8 cellular contexts compared by ENCODE assay signal in the genomic region with DNA sequence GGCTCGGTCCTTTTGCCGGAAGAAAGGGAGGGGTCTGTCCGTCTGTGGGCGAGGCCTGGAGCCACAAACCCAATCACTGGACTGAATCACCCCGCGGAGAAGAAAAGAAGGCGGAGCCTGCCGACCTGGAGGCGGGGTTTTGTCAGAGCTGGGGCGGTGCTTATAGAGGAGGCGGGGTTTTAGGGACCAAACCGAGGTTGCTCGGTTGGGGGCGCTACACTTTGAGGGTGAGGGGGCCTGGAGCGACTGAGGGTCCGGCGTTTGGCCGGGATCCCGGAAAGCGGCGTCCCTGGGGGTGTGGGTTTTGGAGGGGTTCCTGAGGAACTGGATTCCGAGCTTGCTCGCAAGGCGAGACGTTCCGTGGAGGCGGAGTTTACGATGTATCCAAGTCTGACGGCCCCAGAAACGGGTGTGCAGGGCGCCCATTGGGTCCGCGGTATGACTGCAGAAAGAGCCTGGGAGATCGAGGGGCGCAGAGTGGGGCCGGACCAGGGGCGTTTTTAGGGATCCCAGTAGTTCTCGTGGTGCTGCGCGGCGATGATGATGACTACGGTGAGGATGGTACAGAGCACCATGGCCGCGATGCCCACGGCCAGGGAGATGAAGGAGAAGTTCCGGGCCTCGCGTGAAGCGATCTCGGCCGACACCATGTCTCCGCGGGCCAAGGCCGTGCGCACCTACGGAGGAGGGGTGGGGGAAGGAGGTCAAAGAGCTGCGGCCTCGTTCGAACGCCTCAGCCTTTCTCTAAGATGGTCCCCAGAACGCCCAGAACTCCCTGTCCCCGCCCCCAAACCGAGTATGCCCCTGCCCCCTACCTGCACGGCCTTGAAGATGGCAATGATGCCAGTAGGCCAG. TPM values are rescaled to one million over a fixed set of nuclear protein-coding genes. Genes with fewer than 3 reads are reported as not detected.
DNase-seq lines count a peak whose midpoint lies in the region; ATAC-seq and TF ChIP-seq lines count a peak whose summit lies in the region.

No MANE protein-coding gene starts in this region.

- H3K36me3 Mint-ChIP-seq in IgD-negative memory B cell, result no peaks in the 10 kb centered on the region

- peaks cover 0 to 4% (median 0%) of the 10 kb centered on the region in 3 donors for H3K9me3 Mint-ChIP-seq in IgD-negative memory B cell

- intact Hi-C loops in Right ventricle myocardium superior (cut with DNase I), result no loop called here

- peak overlapping the region; percentile 15 to 43 (median 25) for H3K4me3 ChIP-seq in skin epidermis

- H3K27ac ChIP-seq in skin epidermis, result peak overlapping the region in 7 of 21 experiments; percentile 5 to 59 (median 44)

- H3K27me3 Mint-ChIP-seq in IgD-negative memory B cell, result peaks cover 50% of the 10 kb centered on the region

- peak; percentile 89 to 90 for DNase-seq in activated T-cell treated with anti-CD3 and anti-CD28 coated beads, Interleukin-2, amount 50 U/mL, for 48 hours
- DNase-seq in Right ventricle myocardium superior, result peak; percentile 76
- no peak for DNase-seq in NCI-H2227 treated with DMSO at 0.1 percent for 48 hours (lab: John Stamatoyannopoulos, UW)
- DNase-seq in DMS153 (lab: John Stamatoyannopoulos, UW), result no peak
- no peak for DNase-seq in GM10266 (ENCODE audit: extremely low spot score)

- H3K4me1 Mint-ChIP-seq in IgD-negative memory B cell, result peaks cover 12 to 18% (median 13%) of the 10 kb centered on the region in 3 donors

- peak overlapping the region; percentile 44 to 85 (median 68) for H3K4me3 Mint-ChIP-seq in IgD-negative memory B cell

- no peak for TF ChIP-seq CTCF in GM10266 (IDR thresholded peaks at IDR 0.05; ENCODE audit: control insufficient read depth, insufficient read depth, low read depth, missing control alignments)

- ATAC-seq in Right ventricle myocardium superior (ENCODE audit: poor library complexity) (peak; percentile 62), GM21367 (IDR thresholded peaks at IDR 0.05; ENCODE audit: unreplicated experiment) (no peak)

- peak overlapping the region in 1 of 3 donors; percentile 88 for H3K27ac Mint-ChIP-seq in IgD-negative memory B cell

RNA-seq across cellular contexts. Expression of gene PRRT1, which starts 2.8 kb away (rescaled TPM):
- not detected for polyA plus RNA-seq in IgD-negative memory B cell
- total RNA-seq in Right ventricle myocardium superior, result 0.51 TPM

RNA-seq across cellular contexts. Expression of gene PPT2, which starts 5.0 kb away (rescaled TPM):
- polyA plus RNA-seq in IgD-negative memory B cell, result 1.5 TPM
- total RNA-seq in Right ventricle myocardium superior, result 20.4 TPM

RNA-seq across cellular contexts. Expression of gene EGFL8, which starts 15.4 kb away (rescaled TPM):
- polyA plus RNA-seq in IgD-negative memory B cell, result not detected
- total RNA-seq in Right ventricle myocardium superior, result 6.1 TPM

RNA-seq across cellular contexts. Expression of gene FKBPL, which starts 18.9 kb away (rescaled TPM):
- 4.1 TPM for polyA plus RNA-seq in IgD-negative memory B cell
- 2.5 TPM for total RNA-seq in Right ventricle myocardium superior

RNA-seq across cellular contexts. Expression of gene ATF6B, which starts 20.9 kb away (rescaled TPM):
- polyA plus RNA-seq in IgD-negative memory B cell, result 25.5 TPM
- 21.5 TPM for total RNA-seq in Right ventricle myocardium superior

Comparison
In these comparisons a context has a peak if more than half of its experiments do, and no peak if none do; other contexts are left out.
1. DNase-seq: peak in activated T-cell treated with anti-CD3 and anti-CD28 coated beads, Interleukin-2, amount 50 U/mL, for 48 hours (2 of 2) and Right ventricle myocardium superior (single experiment); none in NCI-H2227 treated with DMSO at 0.1 percent for 48 hours (single experiment), DMS153 (single experiment) and GM10266 (single experiment).